Comparison of ENCODE assay signal across 10 cellular contexts in genomic region chr4:93710847-93711430, GRCh38.
"Had no signal": no experiment of that assay in that cellular context is flagged by ENCODE, and none has a peak within 500 bp of the region (broad histone marks: within the 10 kb centered on the region; RNA-seq: fewer than 3 reads in every experiment).

No MANE protein-coding gene starts in this region.

- H3K36me3 ChIP-seq: prostate gland, suprapubic skin had no signal

- DNase-seq: activated CD4-positive, alpha-beta T cell treated with anti-CD3 and anti-CD28 coated beads, Interleukin-2, amount 50 U/mL, for 1 hour; activated CD4-positive, CD25-positive, alpha-beta regulatory T cell; activated effector memory CD4-positive, alpha-beta T cell treated with Interleukin-2 at 50 U/mL for 16 hours; activated T-cell treated with anti-CD3 and anti-CD28 coated beads, Interleukin-2, amount 50 U/mL, for 24 hours; dermis blood vessel endothelial cell; left cardiac atrium; stimulated activated CD8-positive, alpha-beta memory T cell treated with anti-CD3 and anti-CD28 coated beads, Interleukin-4, amount 100 ng/mL, for 48 hours; stimulated activated naive CD8-positive, alpha-beta T cell treated with anti-CD3 and anti-CD28 coated beads, Interleukin-15, Interleukin-2, amounts not matched to agents 100 U/mL and 50 U/mL, for 24 hours had no signal

- H3K4me1 ChIP-seq: prostate gland, suprapubic skin had no signal

- H3K4me3 ChIP-seq: prostate gland, suprapubic skin had no signal

- ATAC-seq: left cardiac atrium; stimulated activated naive CD8-positive, alpha-beta T cell treated with anti-CD3 and anti-CD28 coated beads, Interleukin-15, Interleukin-2, amounts not matched to agents 100 U/mL and 50 U/mL, for 24 hours had no signal

- H3K9me3 ChIP-seq: prostate gland, suprapubic skin had no signal

- H3K27ac ChIP-seq: prostate gland, suprapubic skin had no signal

- H3K27me3 ChIP-seq: suprapubic skin had no signal
